Comparison of ENCODE assay signal across 8 cellular contexts in genomic region chr15:90037961-90038633, GRCh38. TPM values are rescaled to one million over a fixed set of nuclear protein-coding genes. Genes with fewer than 3 reads are reported as not detected.
A peak's percentile ranks its signal among the peaks of the same experiment; 100 is the strongest.
DNase-seq lines count a peak whose midpoint lies in the region; ATAC-seq lines count a peak whose summit lies in the region.

No MANE protein-coding gene starts in this region.

- intact Hi-C loops in Right ventricle myocardium superior (cut with DNase I) (no loop called here), left ventricle myocardium superior (cut with micrococcal nuclease) (no loop called here)

- ATAC-seq in Right ventricle myocardium superior (ENCODE audit: poor library complexity) (no peak), left ventricle myocardium superior (no peak), HG03439 (IDR thresholded peaks at IDR 0.05; ENCODE audit: unreplicated experiment) (peak; percentile 71)

- H3K27me3 ChIP-seq in muscle layer of duodenum (ENCODE audit: low read depth, low read length) (no peaks in the 10 kb centered on the region), H7 (ENCODE audit: control insufficient read depth, insufficient read depth, low read length) (no peaks in the 10 kb centered on the region)

- peaks cover 0 to 5% of the 10 kb centered on the region in 2 donors for H3K36me3 ChIP-seq in muscle layer of duodenum (ENCODE audit: control insufficient read depth in 1 of 2, insufficient read depth in 2 of 2, low read length in 2 of 2)
- H3K36me3 ChIP-seq in H7 (replicated peaks; ENCODE audit: control insufficient read depth, insufficient read depth, low read length), result no peaks in the 10 kb centered on the region

- H3K4me3 Mint-ChIP-seq in activated naive CD4-positive, alpha-beta T cell treated with anti-CD3 and anti-CD28 coated beads, Interleukin-2, amount 10 ng/mL, durations not matched to agents 7 days and 5 days, result no peak overlapping the region

- H3K4me1 ChIP-seq in muscle layer of duodenum (ENCODE audit: control insufficient read depth in 1 of 2, insufficient read depth in 2 of 2, low read length in 2 of 2), result peaks cover 27 to 33% of the 10 kb centered on the region in 2 donors

- H3K36me3 Mint-ChIP-seq in activated naive CD4-positive, alpha-beta T cell treated with anti-CD3 and anti-CD28 coated beads, Interleukin-2, amount 10 ng/mL, durations not matched to agents 7 days and 5 days, result peaks cover 9% of the 10 kb centered on the region

- peak; percentile 31 for DNase-seq in Right ventricle myocardium superior
- no peak for DNase-seq in left ventricle myocardium superior
- DNase-seq in activated naive CD4-positive, alpha-beta T cell treated with anti-CD3 and anti-CD28 coated beads, Interleukin-2, amount 10 ng/mL, durations not matched to agents 7 days and 5 days, result peak; percentile 37
- DNase-seq in foreskin melanocyte, result no peak
- DNase-seq in H7, result no peak
- DNase-seq in cerebellar nuclear complex (lab: John Stamatoyannopoulos, UW), result no peak

- peak overlapping the region; percentile 14 for H3K27ac ChIP-seq in muscle layer of duodenum (ENCODE audit: low read length)

- no peaks in the 10 kb centered on the region for H3K9me3 ChIP-seq in muscle layer of duodenum (ENCODE audit: control insufficient read depth in 1 of 2, low read length in 2 of 2)

- H3K27me3 Mint-ChIP-seq in activated naive CD4-positive, alpha-beta T cell treated with anti-CD3 and anti-CD28 coated beads, Interleukin-2, amount 10 ng/mL, durations not matched to agents 7 days and 5 days, result no peaks in the 10 kb centered on the region

- CTCF ChIA-PET in activated naive CD4-positive, alpha-beta T cell treated with anti-CD3 and anti-CD28 coated beads, Interleukin-2, amount 10 ng/mL, durations not matched to agents 7 days and 5 days (lab: Charles Lee), result no interaction called here

- H3K9me3 Mint-ChIP-seq in activated naive CD4-positive, alpha-beta T cell treated with anti-CD3 and anti-CD28 coated beads, Interleukin-2, amount 10 ng/mL, durations not matched to agents 7 days and 5 days, result no peaks in the 10 kb centered on the region

- H3K27ac Mint-ChIP-seq in activated naive CD4-positive, alpha-beta T cell treated with anti-CD3 and anti-CD28 coated beads, Interleukin-2, amount 10 ng/mL, durations not matched to agents 7 days and 5 days, result no peak overlapping the region

- H3K4me1 Mint-ChIP-seq in activated naive CD4-positive, alpha-beta T cell treated with anti-CD3 and anti-CD28 coated beads, Interleukin-2, amount 10 ng/mL, durations not matched to agents 7 days and 5 days, result peaks cover 61% of the 10 kb centered on the region

- H3K4me3 ChIP-seq in muscle layer of duodenum (ENCODE audit: low read depth in 1 of 2, low read length in 2 of 2) (no peak overlapping the region), H7 (ENCODE audit: insufficient read depth, low read depth, low read length) (no peak overlapping the region)

RNA-seq across cellular contexts. Expression of gene ZNF710, which starts 37.0 kb away (rescaled TPM):
- total RNA-seq in Right ventricle myocardium superior (4.9 TPM), left ventricle myocardium superior (6.1 TPM)
- 24.3 and 28.5 TPM in 2 replicates for total RNA-seq in H7 (2014; rRNA removed; shearing (Covaris generic))

Comparison
In these comparisons a context has a peak if more than half of its experiments do, and no peak if none do; other contexts are left out.
1. DNase-seq: peak in Right ventricle myocardium superior (single experiment) and activated naive CD4-positive, alpha-beta T cell treated with anti-CD3 and anti-CD28 coated beads, Interleukin-2, amount 10 ng/mL, durations not matched to agents 7 days and 5 days (single experiment); none in left ventricle myocardium superior (single experiment), foreskin melanocyte (single experiment), H7 (single experiment) and cerebellar nuclear complex (0 of 2).